ENCODE assay signal across 2 cellular contexts in the genomic region with DNA sequence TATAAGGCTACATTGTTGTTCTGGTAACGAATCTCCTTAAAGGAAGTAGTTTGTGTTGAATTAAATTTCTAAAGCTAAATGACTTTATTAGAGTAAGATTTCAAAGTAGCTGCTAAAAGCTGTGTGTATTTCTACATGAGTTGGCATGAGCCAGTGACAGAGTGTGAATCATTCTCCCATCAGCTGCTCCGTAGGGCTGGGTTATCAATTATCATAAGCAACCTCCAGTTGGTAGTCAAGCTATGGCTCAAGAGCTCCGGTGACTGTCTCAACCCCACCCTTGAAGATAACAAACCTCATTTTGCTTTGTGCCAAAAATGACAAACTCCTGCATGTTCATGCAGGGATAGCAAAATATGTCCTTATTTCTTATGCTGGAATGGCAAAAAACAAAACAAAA.
TF ChIP-seq lines count a peak whose summit lies in the region.

No MANE protein-coding gene starts in this region.

TF ChIP-seq in IMR-90, 13 proteins besides CTCF, POLR2A, EP300 and RAD21:
- peak; percentile 61 for TF ChIP-seq CEBPB (IDR thresholded peaks at IDR 0.05; ENCODE audit: low read depth, low read length)
- TF ChIP-seq, protein P1, sequence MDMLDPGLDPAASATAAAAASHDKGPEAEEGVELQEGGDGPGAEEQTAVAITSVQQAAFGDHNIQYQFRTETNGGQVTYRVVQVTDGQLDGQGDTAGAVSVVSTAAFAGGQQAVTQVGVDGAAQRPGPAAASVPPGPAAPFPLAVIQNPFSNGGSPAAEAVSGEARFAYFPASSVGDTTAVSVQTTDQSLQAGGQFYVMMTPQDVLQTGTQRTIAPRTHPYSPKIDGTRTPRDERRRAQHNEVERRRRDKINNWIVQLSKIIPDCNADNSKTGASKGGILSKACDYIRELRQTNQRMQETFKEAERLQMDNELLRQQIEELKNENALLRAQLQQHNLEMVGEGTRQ (IDR thresholded peaks at IDR 0.05; ENCODE audit: low read depth, low read length): no peak

TF ChIP-seq in GM12878, 131 proteins besides CTCF, POLR2A, EP300 and RAD21:
- TF ChIP-seq, protein P2, sequence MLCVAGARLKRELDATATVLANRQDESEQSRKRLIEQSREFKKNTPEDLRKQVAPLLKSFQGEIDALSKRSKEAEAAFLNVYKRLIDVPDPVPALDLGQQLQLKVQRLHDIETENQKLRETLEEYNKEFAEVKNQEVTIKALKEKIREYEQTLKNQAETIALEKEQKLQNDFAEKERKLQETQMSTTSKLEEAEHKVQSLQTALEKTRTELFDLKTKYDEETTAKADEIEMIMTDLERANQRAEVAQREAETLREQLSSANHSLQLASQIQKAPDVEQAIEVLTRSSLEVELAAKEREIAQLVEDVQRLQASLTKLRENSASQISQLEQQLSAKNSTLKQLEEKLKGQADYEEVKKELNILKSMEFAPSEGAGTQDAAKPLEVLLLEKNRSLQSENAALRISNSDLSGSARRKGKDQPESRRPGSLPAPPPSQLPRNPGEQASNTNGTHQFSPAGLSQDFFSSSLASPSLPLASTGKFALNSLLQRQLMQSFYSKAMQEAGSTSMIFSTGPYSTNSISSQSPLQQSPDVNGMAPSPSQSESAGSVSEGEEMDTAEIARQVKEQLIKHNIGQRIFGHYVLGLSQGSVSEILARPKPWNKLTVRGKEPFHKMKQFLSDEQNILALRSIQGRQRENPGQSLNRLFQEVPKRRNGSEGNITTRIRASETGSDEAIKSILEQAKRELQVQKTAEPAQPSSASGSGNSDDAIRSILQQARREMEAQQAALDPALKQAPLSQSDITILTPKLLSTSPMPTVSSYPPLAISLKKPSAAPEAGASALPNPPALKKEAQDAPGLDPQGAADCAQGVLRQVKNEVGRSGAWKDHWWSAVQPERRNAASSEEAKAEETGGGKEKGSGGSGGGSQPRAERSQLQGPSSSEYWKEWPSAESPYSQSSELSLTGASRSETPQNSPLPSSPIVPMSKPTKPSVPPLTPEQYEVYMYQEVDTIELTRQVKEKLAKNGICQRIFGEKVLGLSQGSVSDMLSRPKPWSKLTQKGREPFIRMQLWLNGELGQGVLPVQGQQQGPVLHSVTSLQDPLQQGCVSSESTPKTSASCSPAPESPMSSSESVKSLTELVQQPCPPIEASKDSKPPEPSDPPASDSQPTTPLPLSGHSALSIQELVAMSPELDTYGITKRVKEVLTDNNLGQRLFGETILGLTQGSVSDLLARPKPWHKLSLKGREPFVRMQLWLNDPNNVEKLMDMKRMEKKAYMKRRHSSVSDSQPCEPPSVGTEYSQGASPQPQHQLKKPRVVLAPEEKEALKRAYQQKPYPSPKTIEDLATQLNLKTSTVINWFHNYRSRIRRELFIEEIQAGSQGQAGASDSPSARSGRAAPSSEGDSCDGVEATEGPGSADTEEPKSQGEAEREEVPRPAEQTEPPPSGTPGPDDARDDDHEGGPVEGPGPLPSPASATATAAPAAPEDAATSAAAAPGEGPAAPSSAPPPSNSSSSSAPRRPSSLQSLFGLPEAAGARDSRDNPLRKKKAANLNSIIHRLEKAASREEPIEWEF (IDR thresholded peaks at IDR 0.05; ENCODE audit: insufficient replicate concordance, low read depth, low read length): no peak
- TF ChIP-seq ZNF207 (IDR thresholded peaks at IDR 0.05; ENCODE audit: borderline replicate concordance) (no peak), TCF3 (IDR thresholded peaks at IDR 0.05; ENCODE audit: borderline replicate concordance, insufficient read depth, low read depth, low read length) (no peak), RAD51 (IDR thresholded peaks at IDR 0.05) (no peak), TAF1 (IDR thresholded peaks at IDR 0.05; ENCODE audit: borderline replicate concordance, low read depth, low read length) (no peak), SMAD5 (IDR thresholded peaks at IDR 0.05; ENCODE audit: low read depth) (no peak), EED (IDR thresholded peaks at IDR 0.05; ENCODE audit: low read depth) (no peak), SRF (IDR thresholded peaks at IDR 0.05; ENCODE audit: low read depth in 2 of 2, low read length in 2 of 2) (no peak), ZNF217 (IDR thresholded peaks at IDR 0.05) (no peak), NFYA (IDR thresholded peaks at IDR 0.05; ENCODE audit: borderline replicate concordance, low read depth, low read length) (no peak), BHLHE40 (IDR thresholded peaks at IDR 0.05; ENCODE audit: borderline replicate concordance in 1 of 2, low read depth in 2 of 2, low read length in 1 of 2) (no peak), IRF4 (IDR thresholded peaks at IDR 0.05; ENCODE audit: low read depth, low read length) (no peak), ATF7 (IDR thresholded peaks at IDR 0.05; ENCODE audit: low read depth) (no peak), ASH2L (IDR thresholded peaks at IDR 0.05; ENCODE audit: borderline replicate concordance, low read depth) (no peak), CREB1 (IDR thresholded peaks at IDR 0.05; ENCODE audit: low read depth) (no peak), IKZF1 (conservative IDR thresholded peaks at IDR 0.05) (no peak), LARP7 (IDR thresholded peaks at IDR 0.05) (no peak)
- TF ChIP-seq, protein P3, sequence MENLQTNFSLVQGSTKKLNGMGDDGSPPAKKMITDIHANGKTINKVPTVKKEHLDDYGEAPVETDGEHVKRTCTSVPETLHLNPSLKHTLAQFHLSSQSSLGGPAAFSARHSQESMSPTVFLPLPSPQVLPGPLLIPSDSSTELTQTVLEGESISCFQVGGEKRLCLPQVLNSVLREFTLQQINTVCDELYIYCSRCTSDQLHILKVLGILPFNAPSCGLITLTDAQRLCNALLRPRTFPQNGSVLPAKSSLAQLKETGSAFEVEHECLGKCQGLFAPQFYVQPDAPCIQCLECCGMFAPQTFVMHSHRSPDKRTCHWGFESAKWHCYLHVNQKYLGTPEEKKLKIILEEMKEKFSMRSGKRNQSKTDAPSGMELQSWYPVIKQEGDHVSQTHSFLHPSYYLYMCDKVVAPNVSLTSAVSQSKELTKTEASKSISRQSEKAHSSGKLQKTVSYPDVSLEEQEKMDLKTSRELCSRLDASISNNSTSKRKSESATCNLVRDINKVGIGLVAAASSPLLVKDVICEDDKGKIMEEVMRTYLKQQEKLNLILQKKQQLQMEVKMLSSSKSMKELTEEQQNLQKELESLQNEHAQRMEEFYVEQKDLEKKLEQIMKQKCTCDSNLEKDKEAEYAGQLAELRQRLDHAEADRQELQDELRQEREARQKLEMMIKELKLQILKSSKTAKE (IDR thresholded peaks at IDR 0.05; ENCODE audit: low read depth, poor library complexity, severe bottlenecking): no peak
- TF ChIP-seq, protein P4, sequence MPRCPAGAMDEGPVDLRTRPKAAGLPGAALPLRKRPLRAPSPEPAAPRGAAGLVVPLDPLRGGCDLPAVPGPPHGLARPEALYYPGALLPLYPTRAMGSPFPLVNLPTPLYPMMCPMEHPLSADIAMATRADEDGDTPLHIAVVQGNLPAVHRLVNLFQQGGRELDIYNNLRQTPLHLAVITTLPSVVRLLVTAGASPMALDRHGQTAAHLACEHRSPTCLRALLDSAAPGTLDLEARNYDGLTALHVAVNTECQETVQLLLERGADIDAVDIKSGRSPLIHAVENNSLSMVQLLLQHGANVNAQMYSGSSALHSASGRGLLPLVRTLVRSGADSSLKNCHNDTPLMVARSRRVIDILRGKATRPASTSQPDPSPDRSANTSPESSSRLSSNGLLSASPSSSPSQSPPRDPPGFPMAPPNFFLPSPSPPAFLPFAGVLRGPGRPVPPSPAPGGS (IDR thresholded peaks at IDR 0.05; ENCODE audit: borderline replicate concordance, insufficient read depth, low read depth, low read length, poor library complexity, severe bottlenecking): no peak
- TF ChIP-seq, protein P5, sequence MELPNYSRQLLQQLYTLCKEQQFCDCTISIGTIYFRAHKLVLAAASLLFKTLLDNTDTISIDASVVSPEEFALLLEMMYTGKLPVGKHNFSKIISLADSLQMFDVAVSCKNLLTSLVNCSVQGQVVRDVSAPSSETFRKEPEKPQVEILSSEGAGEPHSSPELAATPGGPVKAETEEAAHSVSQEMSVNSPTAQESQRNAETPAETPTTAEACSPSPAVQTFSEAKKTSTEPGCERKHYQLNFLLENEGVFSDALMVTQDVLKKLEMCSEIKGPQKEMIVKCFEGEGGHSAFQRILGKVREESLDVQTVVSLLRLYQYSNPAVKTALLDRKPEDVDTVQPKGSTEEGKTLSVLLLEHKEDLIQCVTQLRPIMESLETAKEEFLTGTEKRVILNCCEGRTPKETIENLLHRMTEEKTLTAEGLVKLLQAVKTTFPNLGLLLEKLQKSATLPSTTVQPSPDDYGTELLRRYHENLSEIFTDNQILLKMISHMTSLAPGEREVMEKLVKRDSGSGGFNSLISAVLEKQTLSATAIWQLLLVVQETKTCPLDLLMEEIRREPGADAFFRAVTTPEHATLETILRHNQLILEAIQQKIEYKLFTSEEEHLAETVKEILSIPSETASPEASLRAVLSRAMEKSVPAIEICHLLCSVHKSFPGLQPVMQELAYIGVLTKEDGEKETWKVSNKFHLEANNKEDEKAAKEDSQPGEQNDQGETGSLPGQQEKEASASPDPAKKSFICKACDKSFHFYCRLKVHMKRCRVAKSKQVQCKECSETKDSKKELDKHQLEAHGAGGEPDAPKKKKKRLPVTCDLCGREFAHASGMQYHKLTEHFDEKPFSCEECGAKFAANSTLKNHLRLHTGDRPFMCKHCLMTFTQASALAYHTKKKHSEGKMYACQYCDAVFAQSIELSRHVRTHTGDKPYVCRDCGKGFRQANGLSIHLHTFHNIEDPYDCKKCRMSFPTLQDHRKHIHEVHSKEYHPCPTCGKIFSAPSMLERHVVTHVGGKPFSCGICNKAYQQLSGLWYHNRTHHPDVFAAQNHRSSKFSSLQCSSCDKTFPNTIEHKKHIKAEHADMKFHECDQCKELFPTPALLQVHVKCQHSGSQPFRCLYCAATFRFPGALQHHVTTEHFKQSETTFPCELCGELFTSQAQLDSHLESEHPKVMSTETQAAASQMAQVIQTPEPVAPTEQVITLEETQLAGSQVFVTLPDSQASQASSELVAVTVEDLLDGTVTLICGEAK (IDR thresholded peaks at IDR 0.05; ENCODE audit: borderline replicate concordance): no peak
